Comparison of ENCODE assay signal across 32 cellular contexts in the genomic region with DNA sequence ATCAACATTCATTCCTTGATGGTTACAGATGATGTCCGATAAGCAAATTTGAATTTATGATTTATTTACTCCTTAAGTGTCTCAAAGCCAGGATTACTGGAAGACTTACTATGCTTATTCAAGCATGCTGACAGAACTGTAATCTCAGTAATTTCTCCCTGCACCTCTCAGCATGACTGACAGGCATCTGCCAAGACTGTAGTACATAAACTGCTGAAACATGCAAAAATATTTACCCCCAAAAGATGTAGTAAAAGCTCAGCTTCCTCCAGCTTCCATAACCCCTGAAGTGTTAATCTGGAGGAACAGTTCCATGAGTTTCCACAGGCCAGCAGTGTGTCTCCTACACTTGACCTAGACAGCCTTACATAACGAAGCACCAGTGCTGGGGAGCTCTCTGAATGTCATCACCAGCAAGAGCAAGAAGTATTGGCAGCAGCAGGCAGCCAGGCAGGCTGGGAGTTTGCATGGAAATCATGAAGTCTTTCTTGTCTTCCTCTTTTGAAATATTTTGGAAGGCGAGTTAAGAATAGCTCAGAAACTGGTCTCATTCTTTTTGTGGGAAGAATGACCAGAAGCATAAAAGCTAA. TPM values are rescaled to one million over a fixed set of nuclear protein-coding genes. Genes with fewer than 3 reads are reported as not detected.
DNase-seq lines count a peak whose midpoint lies in the region; ATAC-seq and TF ChIP-seq lines count a peak whose summit lies in the region.
"Had no signal": no experiment of that assay in that cellular context is flagged by ENCODE, and none has a peak within 500 bp of the region (broad histone marks: within the 10 kb centered on the region; RNA-seq: fewer than 3 reads in every experiment).

No MANE protein-coding gene starts in this region.

- H3K23ac ChIP-seq in neuronal stem cell (ENCODE audit: low read depth, low read length, poor library complexity), result no peak overlapping the region

- no peaks in the 10 kb centered on the region for H3K4me1 Mint-ChIP-seq in effector memory CD8-positive, alpha-beta T cell (ENCODE audit: low read depth in 2 of 2)
- H3K4me1 Mint-ChIP-seq: CD8-positive, alpha-beta memory T cell; H9; stimulated activated effector memory CD8-positive, alpha-beta T cell treated with anti-CD3 and anti-CD28 coated beads, Interleukin-12 subunit alpha, Interleukin-12 subunit beta, amount 100 ng/mL, for 72 hours had no signal

- H3K4me3 ChIP-seq in heart right ventricle (no peak overlapping the region), neuronal stem cell (ENCODE audit: low read length in 2 of 2) (no peak overlapping the region), foreskin fibroblast (ENCODE audit: low read depth in 1 of 2, low read length in 2 of 2) (no peak overlapping the region), esophagus muscularis mucosa (no peak overlapping the region)
- H3K4me3 ChIP-seq: body of pancreas, gastrocnemius medialis, prostate gland had no signal

- H3K4ac ChIP-seq in neuronal stem cell (ENCODE audit: low read length), result no peak overlapping the region

- no peak overlapping the region for H3K18ac ChIP-seq in neuronal stem cell (ENCODE audit: low read length)

- CTCF ChIA-PET in HEK293T (lab: Yijun Ruan, JAX), result no interaction called here

- H4K8ac ChIP-seq in neuronal stem cell (ENCODE audit: low read depth, low read length), result no peak overlapping the region

- peaks cover 0 to 4% (median 0%) of the 10 kb centered on the region in 9 donors for H3K4me1 ChIP-seq in heart right ventricle
- no peaks in the 10 kb centered on the region for H3K4me1 ChIP-seq in neuronal stem cell (ENCODE audit: control insufficient read depth in 2 of 2, insufficient read depth in 1 of 2, low read depth in 1 of 2, low read length in 2 of 2)
- no peaks in the 10 kb centered on the region for H3K4me1 ChIP-seq in esophagus muscularis mucosa
- H3K4me1 ChIP-seq: BE2C, body of pancreas, gastrocnemius medialis, prostate gland had no signal

- no peak overlapping the region for H2BK120ac ChIP-seq in neuronal stem cell (ENCODE audit: low read depth, low read length)

- H3K9me3 ChIP-seq in heart right ventricle, result no peaks in the 10 kb centered on the region
- H3K9me3 ChIP-seq in neuronal stem cell (replicated peaks in 1 of 2; ENCODE audit: control insufficient read depth in 2 of 2, insufficient read depth in 1 of 2, low read depth in 1 of 2, low read length in 2 of 2), result no peaks in the 10 kb centered on the region
- H3K9me3 ChIP-seq in esophagus muscularis mucosa, result no peaks in the 10 kb centered on the region
- H3K9me3 ChIP-seq: BE2C, body of pancreas, gastrocnemius medialis, neutrophil, prostate gland, SK-N-SH had no signal

- H3K4me2 ChIP-seq in neuronal stem cell (ENCODE audit: insufficient read depth, low read length, poor library complexity, severe bottlenecking), result no peak overlapping the region
- H3K4me2 ChIP-seq: SK-N-SH had no signal

- H2BK15ac ChIP-seq in neuronal stem cell (ENCODE audit: low read length), result no peak overlapping the region

- no peak for TF ChIP-seq POLR2A in esophagus muscularis mucosa (IDR thresholded peaks at IDR 0.05; ENCODE audit: low read depth)

- peak overlapping the region; percentile 16 for H2AFZ ChIP-seq in neuronal stem cell (ENCODE audit: low read length)

- peak in 7 of 8 donors; percentile 71 to 98 (median 89) for ATAC-seq in heart right ventricle
- ATAC-seq in effector memory CD8-positive, alpha-beta T cell (replicated peaks), result no peak
- ATAC-seq: body of pancreas; gastrocnemius medialis; left lobe of liver; PC-3; stimulated activated effector memory CD8-positive, alpha-beta T cell treated with anti-CD3 and anti-CD28 coated beads, Interleukin-12 subunit alpha, Interleukin-12 subunit beta, amount 100 ng/mL, for 72 hours had no signal

- H2BK5ac ChIP-seq in neuronal stem cell (ENCODE audit: low read length), result no peak overlapping the region

- intact Hi-C loops in heart right ventricle (cut with DNase I) (no loop called here), esophagus muscularis mucosa (cut with DNase I) (no loop called here)

- no peak for TF ChIP-seq CTCF in heart right ventricle (IDR thresholded peaks at IDR 0.05)
- TF ChIP-seq CTCF in foreskin fibroblast (IDR thresholded peaks at IDR 0.05; ENCODE audit: low read depth, low read length), result no peak
- TF ChIP-seq CTCF in esophagus muscularis mucosa (IDR thresholded peaks at IDR 0.05), result no peak

- no peak overlapping the region for H4K91ac ChIP-seq in neuronal stem cell (ENCODE audit: low read depth, low read length, poor library complexity)

- no peaks in the 10 kb centered on the region for H3K36me3 ChIP-seq in heart right ventricle
- no peaks in the 10 kb centered on the region for H3K36me3 ChIP-seq in neuronal stem cell (replicated peaks in 1 of 2; ENCODE audit: control insufficient read depth in 2 of 2, insufficient read depth in 2 of 2, low read length in 2 of 2)
- no peaks in the 10 kb centered on the region for H3K36me3 ChIP-seq in esophagus muscularis mucosa
- H3K36me3 ChIP-seq: BE2C, gastrocnemius medialis, neutrophil, prostate gland had no signal

- H3K36me3 Mint-ChIP-seq in effector memory CD8-positive, alpha-beta T cell (ENCODE audit: insufficient read depth), result no peaks in the 10 kb centered on the region
- H3K36me3 Mint-ChIP-seq: activated CD4-positive, alpha-beta memory T cell treated with anti-CD3 and anti-CD28 coated beads for 36 hours; stimulated activated effector memory CD8-positive, alpha-beta T cell treated with anti-CD3 and anti-CD28 coated beads, Interleukin-12 subunit alpha, Interleukin-12 subunit beta, amount 100 ng/mL, for 72 hours; type B pancreatic cell had no signal

- no peaks in the 10 kb centered on the region for H3K79me1 ChIP-seq in neuronal stem cell (ENCODE audit: low read depth, low read length)

- no peak overlapping the region for H3K27ac Mint-ChIP-seq in effector memory CD8-positive, alpha-beta T cell
- H3K27ac Mint-ChIP-seq: activated CD4-positive, alpha-beta memory T cell treated with anti-CD3 and anti-CD28 coated beads for 36 hours; activated T-helper 1 cell treated with anti-CD3 and anti-CD28 coated beads, Interleukin-12 subunit alpha, Interleukin-12 subunit beta, Interleukin-2, Interleukin-4 antibody, amounts not matched to agents 30 ng/mL and 10 ng/mL and 1 ng/mL, durations not matched to agents 14 hours and 24 hours and 36 hours; CD8-positive, alpha-beta memory T cell; H9; stimulated activated effector memory CD8-positive, alpha-beta T cell treated with anti-CD3 and anti-CD28 coated beads, Interleukin-12 subunit alpha, Interleukin-12 subunit beta, amount 100 ng/mL, for 72 hours; T-helper 1 cell treated with Interleukin-12 subunit alpha and Interleukin-12 subunit beta and Interleukin-4 antibody, amounts not matched to agents 30 μg/mL and 1 μg/mL, for 36 hours; type B pancreatic cell had no signal

- POLR2A ChIA-PET in HEK293T (lab: Yijun Ruan, JAX), result no interaction called here

- H2AK5ac ChIP-seq in neuronal stem cell (ENCODE audit: low read depth, low read length), result no peak overlapping the region

- H3K9me3 Mint-ChIP-seq in effector memory CD8-positive, alpha-beta T cell, result no peaks in the 10 kb centered on the region
- H3K9me3 Mint-ChIP-seq: activated CD4-positive, alpha-beta memory T cell treated with anti-CD3 and anti-CD28 coated beads for 36 hours; activated T-helper 1 cell treated with anti-CD3 and anti-CD28 coated beads, Interleukin-12 subunit alpha, Interleukin-12 subunit beta, Interleukin-2, Interleukin-4 antibody, amounts not matched to agents 30 ng/mL and 10 ng/mL and 1 ng/mL, durations not matched to agents 14 hours and 24 hours and 36 hours; H9; stimulated activated effector memory CD8-positive, alpha-beta T cell treated with anti-CD3 and anti-CD28 coated beads, Interleukin-12 subunit alpha, Interleukin-12 subunit beta, amount 100 ng/mL, for 72 hours; T-helper 1 cell treated with Interleukin-12 subunit alpha and Interleukin-12 subunit beta and Interleukin-4 antibody, amounts not matched to agents 30 μg/mL and 1 μg/mL, for 36 hours; type B pancreatic cell had no signal

- H3K4me3 Mint-ChIP-seq in effector memory CD8-positive, alpha-beta T cell, result no peak overlapping the region
- H3K4me3 Mint-ChIP-seq: activated CD4-positive, alpha-beta memory T cell treated with anti-CD3 and anti-CD28 coated beads for 36 hours; activated T-helper 1 cell treated with anti-CD3 and anti-CD28 coated beads, Interleukin-12 subunit alpha, Interleukin-12 subunit beta, Interleukin-2, Interleukin-4 antibody, amounts not matched to agents 30 ng/mL and 10 ng/mL and 1 ng/mL, durations not matched to agents 14 hours and 24 hours and 36 hours; CD8-positive, alpha-beta memory T cell; H9; stimulated activated effector memory CD8-positive, alpha-beta T cell treated with anti-CD3 and anti-CD28 coated beads, Interleukin-12 subunit alpha, Interleukin-12 subunit beta, amount 100 ng/mL, for 72 hours; T-helper 1 cell treated with Interleukin-12 subunit alpha and Interleukin-12 subunit beta and Interleukin-4 antibody, amounts not matched to agents 30 μg/mL and 1 μg/mL, for 36 hours; type B pancreatic cell had no signal

- H3K14ac ChIP-seq in neuronal stem cell (ENCODE audit: low read length), result no peak overlapping the region

- WGBS in heart right ventricle, 2 donors, result 42 to 44% methylated on average over 3 of the region's 3 CpGs
- no CpG with 5 or more reads among the region's 3 CpGs for WGBS in neuronal stem cell (ENCODE audit: extremely low coverage in 2 of 2, insufficient read length in 2 of 2, insufficient replicate concordance in 1 of 2), 2 donors
- 57% methylated on average over 3 of the region's 3 CpGs for WGBS in esophagus muscularis mucosa

- H3K27me3 ChIP-seq in heart right ventricle (no peaks in the 10 kb centered on the region), neuronal stem cell (ENCODE audit: control insufficient read depth in 3 of 3, insufficient read depth in 3 of 3, low read depth in 1 of 3, low read length in 3 of 3) (no peaks in the 10 kb centered on the region), esophagus muscularis mucosa (no peaks in the 10 kb centered on the region)
- H3K27me3 ChIP-seq: BE2C, body of pancreas, gastrocnemius medialis, neutrophil had no signal

- H2BK12ac ChIP-seq in neuronal stem cell (ENCODE audit: low read length), result no peak overlapping the region

- TF ChIP-seq EP300 in esophagus muscularis mucosa (IDR thresholded peaks at IDR 0.05), result no peak

- H3K27ac ChIP-seq in heart right ventricle (no peak overlapping the region), neuronal stem cell (replicated peaks; ENCODE audit: low read length) (no peak overlapping the region), esophagus muscularis mucosa (replicated peaks in 1 of 4) (no peak overlapping the region)
- H3K27ac ChIP-seq: body of pancreas, gastrocnemius medialis, neutrophil, prostate gland had no signal

- H3K27me3 Mint-ChIP-seq in effector memory CD8-positive, alpha-beta T cell, result no peaks in the 10 kb centered on the region
- H3K27me3 Mint-ChIP-seq: type B pancreatic cell had no signal

- DNase-seq in HEK293T (ENCODE audit: extremely low spot score) (no peak), NCI-H82 treated with DMSO at 0.1 percent for 48 hours (lab: John Stamatoyannopoulos, UW; ENCODE audit: unreplicated experiment) (peak; percentile 77), heart right ventricle (peak in 1 of 2 donors; percentile 29), neuronal stem cell (ENCODE audit: low spot score) (no peak), foreskin fibroblast (no peak), esophagus muscularis mucosa (ENCODE audit: extremely low spot score) (no peak)
- DNase-seq in effector memory CD8-positive, alpha-beta T cell, result no peak
- DNase-seq in NK-92 treated with Interleukin-12 subunit alpha and Interleukin-12 subunit beta, amount 100 ng/mL, for 24 hours (lab: John Stamatoyannopoulos, UW), result no peak
- DNase-seq: activated CD4-positive, alpha-beta memory T cell treated with anti-CD3 and anti-CD28 coated beads for 36 hours; activated CD4-positive, CD25-positive, alpha-beta regulatory T cell treated with anti-CD3 and anti-CD28 coated beads, Interleukin-2, amount 50 U/mL, for 72 hours; activated naive CD4-positive, alpha-beta T cell treated with Interleukin-2 at 50 U/mL for 16 hours; BE2C; body of pancreas; CD8-positive, alpha-beta memory T cell; cerebellar nuclear complex; DMS 273 treated with DMSO at 0.1 percent for 48 hours; EL; gastrocnemius medialis; H9; MM.1S; NCI-H1105 treated with DMSO at 0.1 percent for 48 hours; NCI-H1930; PC-3; SK-N-SH; stimulated activated CD4-positive, alpha-beta T cell treated with anti-CD3 and anti-CD28 coated beads, Interleukin-15, amount 100 ng/mL, for 24 hours had no signal

- H3K9ac ChIP-seq in neuronal stem cell (ENCODE audit: low read depth, low read length, poor library complexity), result no peak overlapping the region
- H3K9ac ChIP-seq: SK-N-SH had no signal

RNA-seq across cellular contexts. Expression of gene SCN1A, which starts 21.1 kb away (rescaled TPM):
- 1 to 10 TPM in 1 of 10 donors, under 1 TPM in 9; 0.11 to 1.3 (median 0.47) TPM for total RNA-seq in heart right ventricle
- polyA plus RNA-seq in heart right ventricle, result under 1 TPM in 1 of 2 donors, not detected in 1; 0.22 TPM
- 1.2 TPM for polyA plus RNA-seq in neuronal stem cell (2013, experiment 1 of 2)
- 1.1 TPM for polyA plus RNA-seq in neuronal stem cell (2013, experiment 2 of 2)
- total RNA-seq in esophagus muscularis mucosa, result under 1 TPM in 1 of 4 donors, not detected in 3; under 0.01 TPM
- total RNA-seq: activated CD4-positive, alpha-beta memory T cell treated with anti-CD3 and anti-CD28 coated beads for 36 hours; activated T-helper 1 cell treated with anti-CD3 and anti-CD28 coated beads, Interleukin-12 subunit alpha, Interleukin-12 subunit beta, Interleukin-2, Interleukin-4 antibody, amounts not matched to agents 30 ng/mL and 10 ng/mL and 1 ng/mL, durations not matched to agents 14 hours and 24 hours and 36 hours; body of pancreas; CD8-positive, alpha-beta memory T cell; gastrocnemius medialis had no signal
- polyA plus RNA-seq: CD8-positive, alpha-beta memory T cell; SK-N-SH had no signal
